ENCODE assay signal across 8 cellular contexts in the genomic region with DNA sequence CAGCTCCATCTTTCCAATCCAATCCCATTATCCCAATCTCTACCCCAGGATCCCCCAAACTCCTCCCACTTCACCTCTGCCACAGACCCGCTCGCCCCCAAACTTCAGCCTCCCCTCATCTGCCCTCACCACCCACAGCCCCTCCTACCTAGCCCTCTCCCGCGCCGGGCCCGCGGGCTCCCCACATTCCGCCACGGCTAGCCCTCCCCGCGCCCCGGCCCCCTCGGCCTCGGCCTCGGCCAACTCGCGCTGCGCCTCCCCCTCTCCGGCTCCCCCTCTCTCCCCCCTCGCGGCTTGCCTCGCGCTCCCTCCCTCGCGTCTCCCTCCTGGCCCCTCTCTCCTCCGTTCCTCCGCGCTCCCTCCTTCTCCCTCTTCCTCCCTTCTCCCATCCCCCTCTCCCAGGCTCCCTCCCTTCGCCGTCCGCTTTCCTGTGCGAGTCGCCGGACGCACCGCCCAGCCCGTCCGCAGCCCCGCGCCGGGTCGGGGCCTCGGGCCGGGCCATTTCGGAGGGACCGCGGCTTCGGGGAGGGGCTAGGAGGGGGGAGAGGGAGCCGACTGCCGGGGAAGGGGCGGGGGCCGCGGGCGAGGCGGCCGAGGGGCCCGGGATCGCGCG. TPM values are rescaled to one million over a fixed set of nuclear protein-coding genes. Genes with fewer than 3 reads are reported as not detected.
A peak's percentile ranks its signal among the peaks of the same experiment; 100 is the strongest.
DNase-seq lines count a peak whose midpoint lies in the region; ATAC-seq, FAIRE-seq and TF ChIP-seq lines count a peak whose summit lies in the region.

A gene with protein sequence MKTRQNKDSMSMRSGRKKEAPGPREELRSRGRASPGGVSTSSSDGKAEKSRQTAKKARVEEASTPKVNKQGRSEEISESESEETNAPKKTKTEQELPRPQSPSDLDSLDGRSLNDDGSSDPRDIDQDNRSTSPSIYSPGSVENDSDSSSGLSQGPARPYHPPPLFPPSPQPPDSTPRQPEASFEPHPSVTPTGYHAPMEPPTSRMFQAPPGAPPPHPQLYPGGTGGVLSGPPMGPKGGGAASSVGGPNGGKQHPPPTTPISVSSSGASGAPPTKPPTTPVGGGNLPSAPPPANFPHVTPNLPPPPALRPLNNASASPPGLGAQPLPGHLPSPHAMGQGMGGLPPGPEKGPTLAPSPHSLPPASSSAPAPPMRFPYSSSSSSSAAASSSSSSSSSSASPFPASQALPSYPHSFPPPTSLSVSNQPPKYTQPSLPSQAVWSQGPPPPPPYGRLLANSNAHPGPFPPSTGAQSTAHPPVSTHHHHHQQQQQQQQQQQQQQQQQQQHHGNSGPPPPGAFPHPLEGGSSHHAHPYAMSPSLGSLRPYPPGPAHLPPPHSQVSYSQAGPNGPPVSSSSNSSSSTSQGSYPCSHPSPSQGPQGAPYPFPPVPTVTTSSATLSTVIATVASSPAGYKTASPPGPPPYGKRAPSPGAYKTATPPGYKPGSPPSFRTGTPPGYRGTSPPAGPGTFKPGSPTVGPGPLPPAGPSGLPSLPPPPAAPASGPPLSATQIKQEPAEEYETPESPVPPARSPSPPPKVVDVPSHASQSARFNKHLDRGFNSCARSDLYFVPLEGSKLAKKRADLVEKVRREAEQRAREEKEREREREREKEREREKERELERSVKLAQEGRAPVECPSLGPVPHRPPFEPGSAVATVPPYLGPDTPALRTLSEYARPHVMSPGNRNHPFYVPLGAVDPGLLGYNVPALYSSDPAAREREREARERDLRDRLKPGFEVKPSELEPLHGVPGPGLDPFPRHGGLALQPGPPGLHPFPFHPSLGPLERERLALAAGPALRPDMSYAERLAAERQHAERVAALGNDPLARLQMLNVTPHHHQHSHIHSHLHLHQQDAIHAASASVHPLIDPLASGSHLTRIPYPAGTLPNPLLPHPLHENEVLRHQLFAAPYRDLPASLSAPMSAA (N-terminal part only) (plus strand): TSS at position 581 of the 613 bp plus-strand sequence. CDS start 6,043 bp downstream, outside the sequence.

- H3K9me3 ChIP-seq in GM12878 (replicated peaks; ENCODE audit: control insufficient read depth, insufficient read depth, low read length) = no peaks in the 10 kb centered on the region
- H3K9me3 ChIP-seq in hepatocyte (ENCODE audit: low read depth) = no peaks in the 10 kb centered on the region

- H3K27me3 Mint-ChIP-seq in HFFc6 (ENCODE audit: insufficient read depth) = peaks cover 5% of the 10 kb centered on the region
- no peaks in the 10 kb centered on the region for H3K27me3 Mint-ChIP-seq in progenitor cell of endocrine pancreas

- SMC1A ChIA-PET in GM12878 (lab: Charles Lee; ENCODE audit: uncharacterized antibody, unreplicated experiment) = interaction anchor here (0.6 to 3.9 kb wide), 6 partner anchors 17 to 185 kb away, joined by 3 to 29 read pairs (median 6); a partner anchor contains a TSS

- no TSS peak for BruUV-seq in GM12878 (replicated peaks; lab: Mats Ljungman, UMichigan)

- H2AFZ ChIP-seq in GM12878 (ENCODE audit: control insufficient read depth, low read depth, low read length) = peak within 1 kb of the TSS; percentile 79
- peak within 1 kb of the TSS; percentile 63 for H2AFZ ChIP-seq in hepatocyte

- H3K36me3 Mint-ChIP-seq in HFFc6 (ENCODE audit: low read depth) (peaks cover 18% of the 10 kb centered on the region), progenitor cell of endocrine pancreas (ENCODE audit: insufficient read depth) (peaks cover 2% of the 10 kb centered on the region)

- in situ Hi-C loops in GM12878 (cut with MboI) = no loop called here

- RAD21 ChIA-PET in GM12878 (lab: Charles Lee; ENCODE audit: unreplicated experiment) = interaction anchor here (0.6 to 4.6 kb wide), 4 partner anchors 12 to 38 kb away, joined by 3 to 45 read pairs (median 12); a partner anchor contains a TSS

- CTCF ChIA-PET in RWPE1 (lab: Yijun Ruan, JAX) = interaction anchor here (0.6 to 3.0 kb wide), 3 partner anchors 10 to 227 kb away, joined by 3 to 15 read pairs (median 7); a partner anchor contains a TSS
- CTCF ChIA-PET in GM12878 (lab: Yijun Ruan, JAX) = interaction anchor here (1.0 to 6.2 kb wide), 8 partner anchors 10 to 183 kb away, joined by 3 to 111 read pairs (median 6); a partner anchor contains a TSS

- H3K36me3 ChIP-seq in GM12878 (ENCODE audit: control insufficient read depth in 2 of 2, insufficient read depth in 2 of 2, low read length in 1 of 2) = peaks cover 0 to 3% of the 10 kb centered on the region in 2 experiments; a peak in 1 of 4 replicates
- no peaks in the 10 kb centered on the region for H3K36me3 ChIP-seq in hepatocyte (replicated peaks; ENCODE audit: insufficient read depth, low read depth)

- H3K27ac Mint-ChIP-seq in HFFc6 (peak within 1 kb of the TSS; percentile 99), progenitor cell of endocrine pancreas (peak within 1 kb of the TSS; percentile 96)

- H3K79me2 ChIP-seq in GM12878 (ENCODE audit: control insufficient read depth, insufficient read depth, low read length) = peaks cover 40% of the 10 kb centered on the region
- H3K79me2 ChIP-seq in hepatocyte = peaks cover 56% of the 10 kb centered on the region

- no peak for TF ChIP-seq EP300 in GM12878 (IDR thresholded peaks at IDR 0.05; ENCODE audit: borderline replicate concordance in 1 of 2, control insufficient read depth in 1 of 2, low read depth in 2 of 2, low read length in 2 of 2)

- 6% methylated on average over 2 of the region's 60 CpGs for WGBS in GM12878 (ENCODE audit: insufficient coverage, insufficient replicate concordance, low lambda C conversion rate, missing lambda C conversion rate)
- no CpG with 5 or more reads among the region's 60 CpGs for WGBS in hepatocyte (ENCODE audit: low lambda C conversion rate, missing lambda C conversion rate)

- no peak for TF ChIP-seq CTCF in HFFc6 (IDR thresholded peaks at IDR 0.05)
- no peak for TF ChIP-seq CTCF in RWPE1 (conservative IDR thresholded peaks at IDR 0.05; ENCODE audit: low read depth)
- TF ChIP-seq CTCF in GM12878 (IDR thresholded peaks at IDR 0.05 in 2 of 3, conservative IDR thresholded peaks at IDR 0.05 in 1 of 3; ENCODE audit: control insufficient read depth in 2 of 3, extremely low read depth in 1 of 3, insufficient read depth in 1 of 3, low read depth in 3 of 3, low read length in 3 of 3) = no peak
- no peak for TF ChIP-seq CTCF in hepatocyte (IDR thresholded peaks at IDR 0.05; ENCODE audit: poor library complexity)
- no peak for TF ChIP-seq CTCF in progenitor cell of endocrine pancreas (IDR thresholded peaks at IDR 0.05; ENCODE audit: unreplicated experiment)

- no peak for FAIRE-seq in GM12878 (lab: Jason Lieb, UNC)

- no peaks in the 10 kb centered on the region for H3K9me2 ChIP-seq in hepatocyte (replicated peaks; ENCODE audit: insufficient read depth)

- H4K20me1 ChIP-seq in GM12878 (ENCODE audit: control insufficient read depth, insufficient read depth) (no peaks in the 10 kb centered on the region), hepatocyte (ENCODE audit: insufficient read depth, poor library complexity, severe bottlenecking) (peaks cover 38% of the 10 kb centered on the region)

- intact Hi-C loops in GM12878 (cut with micrococcal nuclease; ENCODE audit: unreplicated experiment) = no loop called here

- TF ChIP-seq POLR2A in GM12878 (IDR thresholded peaks at IDR 0.05; ENCODE audit: low read depth, low read length) = peak; percentile 79

- H3K4me3 ChIP-seq in GM12878 (peak within 1 kb of the TSS; percentile 95), hepatocyte (peak within 1 kb of the TSS; percentile 96)

- H3K4me1 ChIP-seq in GM12878 (ENCODE audit: control insufficient read depth, insufficient read depth, low read length) = peaks cover 38% of the 10 kb centered on the region
- H3K4me1 ChIP-seq in hepatocyte (ENCODE audit: insufficient read depth) = peaks cover 51% of the 10 kb centered on the region

- DNase-seq in COLO829 (ENCODE audit: low spot score) (peak; percentile 45), HFFc6 (peak; percentile 46), RWPE1 (ENCODE audit: low spot score) (no peak), GM12878 (ENCODE audit: low read depth, low spot score) (no peak), hepatocyte (ENCODE audit: low spot score) (peak; percentile 92), progenitor cell of endocrine pancreas (ENCODE audit: low spot score, unreplicated experiment) (peak; percentile 75)

- H3K9me3 Mint-ChIP-seq in HFFc6 = no peaks in the 10 kb centered on the region
- no peaks in the 10 kb centered on the region for H3K9me3 Mint-ChIP-seq in progenitor cell of endocrine pancreas (ENCODE audit: low read depth)

- H3K9ac ChIP-seq in GM12878 (ENCODE audit: control insufficient read depth, insufficient read depth, low read length) = peak within 1 kb of the TSS; percentile 90

- peak within 1 kb of the TSS; percentile 100 for H3K4me3 Mint-ChIP-seq in HFFc6
- H3K4me3 Mint-ChIP-seq in progenitor cell of endocrine pancreas (ENCODE audit: low read depth) = peak within 1 kb of the TSS; percentile 99

- TF ChIP-seq RAD21 in GM12878 (IDR thresholded peaks at IDR 0.05; ENCODE audit: insufficient read depth, low read depth, low read length) = no peak

- peak within 1 kb of the TSS; percentile 95 for H3K4me2 ChIP-seq in GM12878 (ENCODE audit: control insufficient read depth, insufficient read depth)
- H3K4me2 ChIP-seq in hepatocyte = peak within 1 kb of the TSS; percentile 91

- peaks cover 67% of the 10 kb centered on the region for H3K4me1 Mint-ChIP-seq in HFFc6 (ENCODE audit: low read depth)
- peaks cover 62% of the 10 kb centered on the region for H3K4me1 Mint-ChIP-seq in progenitor cell of endocrine pancreas (ENCODE audit: low read depth)

- H3K27ac ChIP-seq in RWPE1 = peak within 1 kb of the TSS; percentile 98
- H3K27ac ChIP-seq in GM12878 (ENCODE audit: control insufficient read depth, insufficient read depth) = peak within 1 kb of the TSS; percentile 86
- peak within 1 kb of the TSS; percentile 99 for H3K27ac ChIP-seq in hepatocyte

- H3K27me3 ChIP-seq in GM12878 (replicated peaks in 1 of 2; ENCODE audit: control insufficient read depth in 2 of 2, insufficient read depth in 2 of 2, low read length in 1 of 2) (no peaks in the 10 kb centered on the region), hepatocyte (no peaks in the 10 kb centered on the region)

- ATAC-seq in GM12878 = peak; percentile 43
- ATAC-seq in HG02759 (IDR thresholded peaks at IDR 0.05; ENCODE audit: unreplicated experiment) = no peak
- ATAC-seq in GM19351 (IDR thresholded peaks at IDR 0.05; ENCODE audit: unreplicated experiment) = no peak

- POLR2A ChIA-PET in RWPE1 (lab: Yijun Ruan, JAX; ENCODE audit: low non-redundant PET) = no interaction called here
- POLR2A ChIA-PET in GM12878 (lab: Charles Lee) = interaction anchor here (0.9 to 4.8 kb wide), 5 partner anchors 10 to 74 kb away, joined by 4 to 28 read pairs (median 9); a partner anchor contains a TSS

RNA-seq across cellular contexts. Expression of the gene that starts here (rescaled TPM):
- 100 to 1,000 TPM in 4 of 6 experiments, 10 to 100 TPM in 2; 96.8 to 120 (median 107) TPM for total RNA-seq in HFFc6 (2021; fragmentation: NEBNext Ultra II Directional; extraction: Animal tissue kit (Norgen Biotek cat#: 25700))
- 26.1 and 27.4 TPM in 2 replicates for total RNA-seq in GM12878 (2013; cell fraction: nucleolus; rRNA removed)
- total RNA-seq in GM12878 (2014; rRNA removed) (2.6 and 3.3 TPM in 2 replicates), GM12878 (2014; rRNA removed; fragmentation: Illumina TruSeq; extraction: Trizol) (2.0 and 2.6 TPM in 2 replicates), GM12878 (2021) (38.0 and 44.5 TPM in 2 replicates), hepatocyte (11.1 and 15.8 TPM in 2 replicates), progenitor cell of endocrine pancreas (226 and 250 TPM in 2 replicates)
- 10.7 TPM for polyA plus RNA-seq in GM12878 (2011; ENCODE audit: low read depth)
- polyA plus RNA-seq in GM12878 (2011; rRNA removed) (1.4 and 3.9 TPM in 2 replicates), GM12878 (2014; fragmentation: Illumina TruSeq; extraction: Trizol) (5.8 and 15.4 TPM in 2 replicates), GM12878 (2014; fragmentation: Nextera tagmentation; extraction: Ambion mirVana) (under 1 TPM; 0.08 to 0.15 TPM), GM12878 (2014; rRNA removed) (19.7 and 28.8 TPM in 2 replicates), GM12878 (2016; fragmentation: Nextera tagmentation; extraction: Ambion mirVana) (1 to 10 TPM; 6.1 to 6.2 TPM), hepatocyte (32.7 and 43.7 TPM in 2 replicates)
- 4.6 and 4.8 TPM in 2 replicates for polyA plus RNA-seq in GM12878 (2011; cell fraction: cytosol; rRNA removed)
- polyA plus RNA-seq in GM12878 (2011; cell fraction: nucleus; rRNA removed) = 53.3 and 76.2 TPM in 2 replicates
- 30.2 and 35.7 TPM in 2 replicates for polyA plus RNA-seq in GM12878 (2012)
- 3.0 and 6.6 TPM in 2 replicates for polyA minus RNA-seq in GM12878 (2011; rRNA and poly(A)+ RNA removed)
- 9.7 and 12.0 TPM in 2 replicates for polyA minus RNA-seq in GM12878 (2011; cell fraction: cytosol; rRNA and poly(A)+ RNA removed)
- 8.9 and 19.5 TPM in 2 replicates for polyA minus RNA-seq in GM12878 (2011; cell fraction: nucleus; rRNA and poly(A)+ RNA removed)

Comparison
In these comparisons a context has a peak if more than half of its experiments do, and no peak if none do; other contexts are left out.
1. DNase-seq: peak in COLO829 (single experiment), HFFc6 (single experiment), hepatocyte (single experiment) and progenitor cell of endocrine pancreas (single experiment); none in RWPE1 (single experiment) and GM12878 (single experiment).
2. Peak in every context shown above with its lines, with median percentiles within 50 percentile points of each other: H3K27ac ChIP-seq.